ENCODE assay signal across 26 cellular contexts in genomic region chr1:190001187-190001586, GRCh38.
DNase-seq lines count a peak whose midpoint lies in the region; ATAC-seq, FAIRE-seq and TF ChIP-seq lines count a peak whose summit lies in the region.
"Had no signal": no experiment of that assay in that cellular context is flagged by ENCODE, and none has a peak within 500 bp of the region (broad histone marks: within the 10 kb centered on the region; RNA-seq: fewer than 3 reads in every experiment).

No MANE protein-coding gene starts in this region.

- no peaks in the 10 kb centered on the region for H3K36me3 ChIP-seq in bronchial epithelial cell (ENCODE audit: control insufficient read depth, insufficient read depth, low read length)

- TF ChIP-seq POLR2A in H54 (IDR thresholded peaks at IDR 0.05; ENCODE audit: low read depth, low read length): no peak

- H3K4me3 Mint-ChIP-seq in nephron progenitor cell: no peak overlapping the region
- H3K4me3 Mint-ChIP-seq in activated naive CD8-positive, alpha-beta T cell treated with anti-CD3 and anti-CD28 coated beads for 36 hours: no peak overlapping the region
- H3K4me3 Mint-ChIP-seq: H9; IgD-negative memory B cell; naive thymus-derived CD4-positive, alpha-beta T cell; type B pancreatic cell had no signal

- H3K27me3 ChIP-seq in bronchial epithelial cell (ENCODE audit: control insufficient read depth, insufficient read depth, low read length): no peaks in the 10 kb centered on the region
- H3K27me3 ChIP-seq: hepatocyte had no signal

- TF ChIP-seq CTCF in bronchial epithelial cell (IDR thresholded peaks at IDR 0.05; ENCODE audit: insufficient read depth, low read length, severe bottlenecking) (no peak), nephron progenitor cell (IDR thresholded peaks at IDR 0.05) (no peak)

- ATAC-seq in HG02884 (IDR thresholded peaks at IDR 0.05; ENCODE audit: unreplicated experiment): no peak
- ATAC-seq: naive thymus-derived CD4-positive, alpha-beta T cell had no signal

- FAIRE-seq in H54 (lab: Jason Lieb, UNC) (peak; percentile 61), bronchial epithelial cell (lab: Jason Lieb, UNC) (no peak)
- FAIRE-seq: G401.6 had no signal

- H3K36me3 Mint-ChIP-seq in nephron progenitor cell (ENCODE audit: low read depth): no peaks in the 10 kb centered on the region
- H3K36me3 Mint-ChIP-seq in activated naive CD8-positive, alpha-beta T cell treated with anti-CD3 and anti-CD28 coated beads for 36 hours: no peaks in the 10 kb centered on the region
- H3K36me3 Mint-ChIP-seq: IgD-negative memory B cell; naive thymus-derived CD4-positive, alpha-beta T cell; type B pancreatic cell had no signal

- no peak for DNase-seq in H54 (ENCODE audit: insufficient read length, low spot score)
- DNase-seq in NCI-H526 treated with DMSO at 0.1 percent for 48 hours (lab: John Stamatoyannopoulos, UW): peak; percentile 67
- DNase-seq in bronchial epithelial cell (ENCODE audit: low read depth): peak; percentile 2
- no peak for DNase-seq in nephron progenitor cell
- no peak for DNase-seq in activated naive CD8-positive, alpha-beta T cell treated with anti-CD3 and anti-CD28 coated beads for 36 hours
- DNase-seq in NCI-H2107 treated with DMSO at 0.1 percent for 48 hours (lab: John Stamatoyannopoulos, UW; ENCODE audit: unreplicated experiment): no peak
- DNase-seq in SK-N-DZ (ENCODE audit: low spot score): no peak
- DNase-seq: activated CD4-positive, alpha-beta T cell treated with anti-CD3 and anti-CD28 coated beads, Interleukin-2, amount 50 U/mL, for 48 hours; activated T-cell treated with anti-CD3 and anti-CD28 coated beads for 4 hours; AML-193; Caco-2; H9; islet precursor cell; naive thymus-derived CD4-positive, alpha-beta T cell; NCI-H1694; NCI-H510A; posterior cingulate gyrus; SHP77; stimulated activated CD4-positive, alpha-beta T cell treated with anti-CD3 and anti-CD28 coated beads, Interleukin-2, amount 100 ng/mL, for 48 hours had no signal

- peak overlapping the region; percentile 41 for H3K27ac Mint-ChIP-seq in nephron progenitor cell
- no peak overlapping the region for H3K27ac Mint-ChIP-seq in activated naive CD8-positive, alpha-beta T cell treated with anti-CD3 and anti-CD28 coated beads for 36 hours
- H3K27ac Mint-ChIP-seq: IgD-negative memory B cell; naive thymus-derived CD4-positive, alpha-beta T cell had no signal

- H3K4me1 Mint-ChIP-seq in nephron progenitor cell: peaks cover 11% of the 10 kb centered on the region
- no peaks in the 10 kb centered on the region for H3K4me1 Mint-ChIP-seq in activated naive CD8-positive, alpha-beta T cell treated with anti-CD3 and anti-CD28 coated beads for 36 hours
- H3K4me1 Mint-ChIP-seq: IgD-negative memory B cell; naive thymus-derived CD4-positive, alpha-beta T cell had no signal

- H3K9me3 Mint-ChIP-seq in nephron progenitor cell: no peaks in the 10 kb centered on the region
- peaks cover 3% of the 10 kb centered on the region for H3K9me3 Mint-ChIP-seq in activated naive CD8-positive, alpha-beta T cell treated with anti-CD3 and anti-CD28 coated beads for 36 hours
- H3K9me3 Mint-ChIP-seq: H9, type B pancreatic cell had no signal

- H3K27me3 Mint-ChIP-seq in nephron progenitor cell (ENCODE audit: low read depth, poor library complexity): no peaks in the 10 kb centered on the region
- no peaks in the 10 kb centered on the region for H3K27me3 Mint-ChIP-seq in activated naive CD8-positive, alpha-beta T cell treated with anti-CD3 and anti-CD28 coated beads for 36 hours
- H3K27me3 Mint-ChIP-seq: IgD-negative memory B cell; naive thymus-derived CD4-positive, alpha-beta T cell; type B pancreatic cell had no signal

- no peak overlapping the region for H3K4me3 ChIP-seq in bronchial epithelial cell (ENCODE audit: low read depth, low read length)
- H3K4me3 ChIP-seq: hepatocyte, lung, skin epidermis had no signal

Comparison
In these comparisons a context has a peak if more than half of its experiments do, and no peak if none do; other contexts are left out.
1. DNase-seq: peak in NCI-H526 treated with DMSO at 0.1 percent for 48 hours (single experiment) and bronchial epithelial cell (single experiment); none in H54 (single experiment), nephron progenitor cell (single experiment), activated naive CD8-positive, alpha-beta T cell treated with anti-CD3 and anti-CD28 coated beads for 36 hours (single experiment), NCI-H2107 treated with DMSO at 0.1 percent for 48 hours (single experiment) and SK-N-DZ (single experiment).